Comparison of ENCODE assay signal across 8 cellular contexts in genomic region chr5:125198270-125198974, GRCh38.
DNase-seq lines count a peak whose midpoint lies in the region; ATAC-seq lines count a peak whose summit lies in the region.

No MANE protein-coding gene starts in this region.

- ATAC-seq in stimulated activated naive CD8-positive, alpha-beta T cell treated with anti-CD3 and anti-CD28 coated beads, Interleukin-15, Interleukin-2, amounts not matched to agents 100 U/mL and 50 U/mL, for 24 hours: no peak
- ATAC-seq in GM21786 (IDR thresholded peaks at IDR 0.05; ENCODE audit: unreplicated experiment) (no peak), HG02642 (IDR thresholded peaks at IDR 0.05; ENCODE audit: poor library complexity, unreplicated experiment) (no peak)
- no peak for ATAC-seq in activated CD4-positive, CD25-positive, alpha-beta regulatory T cell treated with anti-CD3 and anti-CD28 coated beads, Interleukin-2, amount 50 U/mL, for 24 hours

- intact Hi-C loops in posterior vena cava (cut with DNase I): loop anchor here in 1 of 2 donors (10.0 kb wide), 1 partner anchor 656 kb away; no protein-coding TSS in a partner anchor

- DNase-seq in HT-29 (ENCODE audit: low spot score): peak; percentile 66
- peak; percentile 87 for DNase-seq in RPMI7951 (ENCODE audit: low read depth)
- DNase-seq in foreskin melanocyte: peak; percentile 62
- DNase-seq in posterior vena cava (ENCODE audit: low spot score): peak; percentile 79
- no peak for DNase-seq in stimulated activated naive CD8-positive, alpha-beta T cell treated with anti-CD3 and anti-CD28 coated beads, Interleukin-15, Interleukin-2, amounts not matched to agents 100 U/mL and 50 U/mL, for 24 hours
